Comparison of ENCODE assay signal across 11 cellular contexts in the genomic region with DNA sequence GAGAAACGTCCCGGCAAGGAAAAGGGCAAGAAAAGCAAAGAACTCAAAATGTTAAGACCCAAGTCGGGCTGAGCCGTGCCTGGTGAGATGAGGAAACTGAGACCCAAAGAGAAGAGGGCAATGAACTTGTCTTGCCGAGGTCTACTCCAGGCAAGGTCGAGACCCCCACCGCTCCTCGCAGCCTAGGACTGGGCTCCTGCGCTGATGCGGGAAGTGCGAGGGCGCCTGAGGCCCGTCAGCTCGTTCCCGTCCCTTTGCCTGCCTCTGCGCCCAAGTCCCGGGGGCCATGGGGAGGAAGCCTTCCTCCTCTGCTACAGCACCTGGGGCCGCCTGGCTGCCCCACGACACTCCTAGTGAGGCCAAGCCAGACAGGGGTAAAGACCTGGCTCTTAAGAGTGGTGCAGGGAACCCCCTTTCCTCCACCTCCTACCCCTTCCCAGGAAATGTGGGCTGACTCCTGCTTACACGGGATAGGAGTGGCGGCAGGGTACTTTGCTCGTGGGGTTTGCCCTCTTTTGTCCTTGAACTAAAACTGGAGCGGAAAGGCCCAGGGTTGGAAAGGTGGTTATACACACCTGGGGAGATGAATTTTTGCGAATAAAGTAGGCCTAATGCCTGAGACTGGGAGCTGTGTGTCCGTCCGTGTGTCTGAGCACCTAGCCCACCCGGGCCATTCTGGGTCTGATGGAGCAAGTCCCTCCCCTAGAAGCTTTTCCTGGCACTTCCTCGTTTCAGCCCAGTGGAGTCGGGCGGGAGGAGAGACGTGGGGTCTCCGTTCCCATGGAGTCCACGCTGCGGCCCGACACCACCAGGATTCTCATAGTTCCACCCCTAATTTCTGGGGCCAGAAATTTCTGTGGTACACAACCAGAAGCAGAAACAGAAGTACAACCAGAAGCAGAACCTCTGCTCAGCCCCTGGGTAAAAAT.
DNase-seq lines count a peak whose midpoint lies in the region; ATAC-seq and TF ChIP-seq lines count a peak whose summit lies in the region.
"Had no signal": no experiment of that assay in that cellular context is flagged by ENCODE, and none has a peak within 500 bp of the region (broad histone marks: within the 10 kb centered on the region; RNA-seq: fewer than 3 reads in every experiment).

No MANE protein-coding gene starts in this region.

- no peak for TF ChIP-seq CTCF in nephron progenitor cell (IDR thresholded peaks at IDR 0.05)

- H3K4me1 Mint-ChIP-seq in effector memory CD8-positive, alpha-beta T cell (ENCODE audit: low read depth in 2 of 2), result peaks cover 14 to 16% of the 10 kb centered on the region in 2 donors
- peaks cover 16% of the 10 kb centered on the region for H3K4me1 Mint-ChIP-seq in nephron progenitor cell

- H3K27ac ChIP-seq in BLaER1 treated with 17β-estradiol and CSF1 and Interleukin-3, amounts not matched to agents 10 nM and 100 nM, result no peak overlapping the region
- H3K27ac ChIP-seq in HUES6 (ENCODE audit: low read depth, low read length), result no peak overlapping the region
- H3K27ac ChIP-seq: pancreas had no signal

- H3K9ac ChIP-seq in BLaER1 treated with 17β-estradiol and CSF1 and Interleukin-3, amounts not matched to agents 10 nM and 100 nM, result no peak overlapping the region
- no peak overlapping the region for H3K9ac ChIP-seq in HUES6 (ENCODE audit: low read length)

- H3K27me3 ChIP-seq in BLaER1 treated with 17β-estradiol and CSF1 and Interleukin-3, amounts not matched to agents 10 nM and 100 nM, result peaks cover 71 to 81% (median 78%) of the 10 kb centered on the region in 11 experiments
- H3K27me3 ChIP-seq in HUES6 (ENCODE audit: control insufficient read depth, insufficient read depth, low read length), result peaks cover 89% of the 10 kb centered on the region

- peak overlapping the region; percentile 80 to 81 for H3K4me3 Mint-ChIP-seq in effector memory CD8-positive, alpha-beta T cell
- peak overlapping the region; percentile 88 for H3K4me3 Mint-ChIP-seq in nephron progenitor cell

- no peaks in the 10 kb centered on the region for H3K9me3 Mint-ChIP-seq in effector memory CD8-positive, alpha-beta T cell
- H3K9me3 Mint-ChIP-seq in nephron progenitor cell, result no peaks in the 10 kb centered on the region

- no peaks in the 10 kb centered on the region for H3K36me3 Mint-ChIP-seq in effector memory CD8-positive, alpha-beta T cell (ENCODE audit: insufficient read depth)
- H3K36me3 Mint-ChIP-seq in nephron progenitor cell (ENCODE audit: low read depth), result no peaks in the 10 kb centered on the region

- peak overlapping the region in 7 of 10 experiments; percentile 59 to 74 (median 65); a peak in 11 of 20 replicates for H3K4me3 ChIP-seq in BLaER1 treated with 17β-estradiol and CSF1 and Interleukin-3, amounts not matched to agents 10 nM and 100 nM
- peak overlapping the region; percentile 77 for H3K4me3 ChIP-seq in HUES6 (ENCODE audit: low read depth, low read length)

- H4K20me1 ChIP-seq in BLaER1 treated with 17β-estradiol and CSF1 and Interleukin-3, amounts not matched to agents 10 nM and 100 nM, result peaks cover 0 to 40% (median 22%) of the 10 kb centered on the region in 11 experiments; a peak in 14 of 22 replicates

- peak overlapping the region in 1 of 2 donors; percentile 23 for H3K27ac Mint-ChIP-seq in effector memory CD8-positive, alpha-beta T cell
- no peak overlapping the region for H3K27ac Mint-ChIP-seq in nephron progenitor cell

- no peaks in the 10 kb centered on the region for H3K36me3 ChIP-seq in BLaER1 treated with 17β-estradiol and CSF1 and Interleukin-3, amounts not matched to agents 10 nM and 100 nM
- no peaks in the 10 kb centered on the region for H3K36me3 ChIP-seq in HUES6 (ENCODE audit: control insufficient read depth, insufficient read depth, low read length)
- H3K36me3 ChIP-seq: pancreas had no signal

- peaks cover 74 to 75% of the 10 kb centered on the region in 2 donors for H3K27me3 Mint-ChIP-seq in effector memory CD8-positive, alpha-beta T cell
- H3K27me3 Mint-ChIP-seq in nephron progenitor cell (ENCODE audit: low read depth, poor library complexity), result peaks cover 89% of the 10 kb centered on the region

- H3K9me3 ChIP-seq in BLaER1 treated with 17β-estradiol and CSF1 and Interleukin-3, amounts not matched to agents 10 nM and 100 nM (replicated peaks in 1 of 11), result no peaks in the 10 kb centered on the region
- H3K9me3 ChIP-seq in HUES6 (ENCODE audit: control insufficient read depth, insufficient read depth, low read depth, low read length), result no peaks in the 10 kb centered on the region
- H3K9me3 ChIP-seq: pancreas had no signal

- H3K4me2 ChIP-seq in BLaER1 treated with 17β-estradiol and CSF1 and Interleukin-3, amounts not matched to agents 10 nM and 100 nM, result peak overlapping the region; percentile 92 to 99 (median 98); a peak in 20 of 22 replicates

- peaks cover 5 to 23% (median 18%) of the 10 kb centered on the region in 10 experiments; a peak in 15 of 20 replicates for H3K4me1 ChIP-seq in BLaER1 treated with 17β-estradiol and CSF1 and Interleukin-3, amounts not matched to agents 10 nM and 100 nM
- H3K4me1 ChIP-seq in HUES6 (ENCODE audit: control insufficient read depth, insufficient read depth, low read length), result peaks cover 13% of the 10 kb centered on the region

- no peak for DNase-seq in effector memory CD8-positive, alpha-beta T cell
- peak; percentile 38 for DNase-seq in nephron progenitor cell
- no peak for DNase-seq in OCI-M1 (lab: John Stamatoyannopoulos, UW)
- no peak for DNase-seq in NCI-H526 (lab: John Stamatoyannopoulos, UW)
- DNase-seq in NCI-H1694 (lab: John Stamatoyannopoulos, UW), result no peak
- DNase-seq: activated gamma-delta T cell treated with Interleukin-2 at 50 U/mL for 16 hours, DMS79 had no signal

- no peak for ATAC-seq in effector memory CD8-positive, alpha-beta T cell (replicated peaks)
- ATAC-seq in GM18502 (IDR thresholded peaks at IDR 0.05; ENCODE audit: poor library complexity, unreplicated experiment), result no peak
